ENCODE assay signal across 8 cellular contexts in genomic region chr1:170175477-170175876, GRCh38. TPM values are rescaled to one million over a fixed set of nuclear protein-coding genes. Genes with fewer than 3 reads are reported as not detected.
"Had no signal": no experiment of that assay in that cellular context is flagged by ENCODE, and none has a peak within 500 bp of the region (broad histone marks: within the 10 kb centered on the region; RNA-seq: fewer than 3 reads in every experiment).

No MANE protein-coding gene starts in this region.

- H3K4me2 ChIP-seq: GM23338 had no signal

- H2AFZ ChIP-seq: GM23338 had no signal

- DNase-seq: H9, HCEC 1CT, KG1 had no signal

- ATAC-seq: GM23338, K562 had no signal

- H3K4me3 ChIP-seq: GM23338, K562 had no signal

RNA-seq across cellular contexts. Expression of gene NTMT2, which starts 29.7 kb away (rescaled TPM):
- total RNA-seq: GM23338, H1, HT-29, IMR-90, K562 had no signal
- polyA plus RNA-seq: IMR-90, K562 had no signal
